Comparison of ENCODE assay signal across 1 cellular context in the genomic region with DNA sequence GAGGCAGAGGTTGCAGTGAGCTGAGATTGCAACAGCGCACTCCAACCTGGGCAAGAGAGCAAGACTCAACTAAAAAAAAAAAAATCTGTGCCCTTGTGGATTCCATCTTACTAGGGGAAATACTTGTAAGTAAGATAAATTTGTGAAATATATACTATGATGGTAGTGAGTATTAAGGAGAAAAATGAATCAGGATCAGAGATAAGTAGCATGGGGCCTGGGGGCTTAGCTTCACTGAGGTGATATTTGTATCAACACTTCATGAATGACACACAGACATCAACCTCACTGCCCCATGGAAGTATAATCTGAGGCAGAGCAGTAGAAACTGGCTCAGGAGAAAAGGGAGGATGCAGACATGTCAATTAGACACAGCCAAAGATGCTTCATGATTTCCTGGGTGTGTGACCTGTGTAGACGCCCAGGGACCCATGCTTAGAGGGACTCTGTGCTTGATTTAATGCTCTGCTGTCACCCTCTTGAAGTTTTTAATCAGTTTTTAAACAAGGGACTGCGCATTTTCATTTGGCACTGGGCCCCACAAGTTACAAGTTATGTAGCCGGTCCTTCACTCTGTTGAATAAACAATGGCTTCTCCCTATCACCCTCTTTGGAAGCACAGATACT.
TF ChIP-seq lines count a peak whose summit lies in the region.

No MANE protein-coding gene starts in this region.

TF ChIP-seq in K562, 482 proteins besides CTCF, POLR2A, EP300 and RAD21:
- TF ChIP-seq HDAC1 (IDR thresholded peaks at IDR 0.05) (no peak), FOSL1 (tag; conservative IDR thresholded peaks at IDR 0.05) (no peak), ZSCAN29 (IDR thresholded peaks at IDR 0.05) (peak; percentile 26; the same call in 1 of the 2 replicates), ZNF224 (CRISPR knock-in tag; IDR thresholded peaks at IDR 0.05) (no peak), CBX3 (IDR thresholded peaks at IDR 0.05; ENCODE audit: borderline replicate concordance in 1 of 2, low read length in 2 of 2) (no peak), MYNN (IDR thresholded peaks at IDR 0.05) (no peak), MYNN (CRISPR knock-in tag; IDR thresholded peaks at IDR 0.05) (no peak), PKNOX1 (IDR thresholded peaks at IDR 0.05) (peak; percentile 5; the same call in 1 of the 2 replicates), ARID1B (IDR thresholded peaks at IDR 0.05) (no peak), FIP1L1 (IDR thresholded peaks at IDR 0.05; ENCODE audit: low read depth, low read length, poor library complexity, severe bottlenecking) (no peak)
